Comparison of ENCODE assay signal across 8 cellular contexts in the genomic region with DNA sequence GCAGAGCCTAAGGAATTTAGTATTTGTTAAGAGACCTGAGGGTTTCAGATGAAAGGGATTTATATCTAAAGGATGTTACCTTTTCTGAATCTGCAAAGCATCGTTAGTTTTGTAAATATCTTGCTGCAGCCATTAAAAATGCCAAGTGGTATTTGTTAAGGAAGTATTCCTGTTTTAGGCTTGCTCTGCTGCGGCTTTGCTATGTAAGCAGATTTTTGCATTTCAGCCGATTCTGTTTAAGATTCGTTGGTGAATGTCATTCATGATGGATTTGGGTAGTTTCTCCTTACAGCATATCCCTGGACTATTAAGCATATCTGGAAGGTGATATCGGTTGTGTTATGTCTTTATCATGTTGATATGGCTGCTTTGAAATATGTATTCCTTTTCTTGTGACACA. TPM values are rescaled to one million over a fixed set of nuclear protein-coding genes. Genes with fewer than 3 reads are reported as not detected.
DNase-seq lines count a peak whose midpoint lies in the region; ATAC-seq, FAIRE-seq and TF ChIP-seq lines count a peak whose summit lies in the region.

No MANE protein-coding gene starts in this region.

- no peaks in the 10 kb centered on the region for H3K9me3 Mint-ChIP-seq in Caco-2 (ENCODE audit: unreplicated experiment)

- peak overlapping the region; percentile 83 for H3K9ac ChIP-seq in endothelial cell of umbilical vein (replicated peaks; ENCODE audit: extremely low read depth, insufficient read depth, low read length)

- no peak for ATAC-seq in GM19467 (IDR thresholded peaks at IDR 0.05; ENCODE audit: unreplicated experiment)

- H3K4me1 ChIP-seq in Caco-2 = 0 out of 2 replicates have a peak, but pooled peaks cover 4% of the 10 kb centered on the region
- H3K4me1 ChIP-seq in OCI-LY7 (ENCODE audit: insufficient read depth, low read length, poor library complexity, severe bottlenecking) = peaks cover 20% of the 10 kb centered on the region
- peaks cover 8% of the 10 kb centered on the region for H3K4me1 ChIP-seq in endothelial cell of umbilical vein (ENCODE audit: control insufficient read depth, extremely low read depth, insufficient read depth, low read length)
- peaks cover 13% of the 10 kb centered on the region for H3K4me1 ChIP-seq in osteoblast (ENCODE audit: insufficient read depth, low read length)

- no peaks in the 10 kb centered on the region for H3K9me1 ChIP-seq in endothelial cell of umbilical vein (replicated peaks; ENCODE audit: control insufficient read depth, extremely low read depth, insufficient read depth, low read length)

- BruUV-seq in Caco-2 (replicated peaks; lab: Mats Ljungman, UMichigan) = no TSS peak
- no TSS peak for BruUV-seq in OCI-LY7 (replicated peaks; lab: Mats Ljungman, UMichigan)
- BruUV-seq in endothelial cell of umbilical vein (replicated peaks; lab: Mats Ljungman, UMichigan) = no TSS peak

- H3K4me1 Mint-ChIP-seq in Caco-2 (ENCODE audit: low read depth, unreplicated experiment) = no peaks in the 10 kb centered on the region

- CTCF ChIA-PET in Caco-2 (lab: Charles Lee) (interaction anchor here (0.6 to 1.3 kb wide), 2 partner anchors 109 to 550 kb away, joined by 3 to 6 read pairs; no protein-coding TSS in a partner anchor), OCI-LY7 (lab: Charles Lee; ENCODE audit: unreplicated experiment) (interaction anchor here (0.6 kb wide), 1 partner anchor 1244 kb away, joined by 7 read pairs; no protein-coding TSS in a partner anchor), endothelial cell of umbilical vein (lab: Charles Lee) (no interaction called here)

- no peaks in the 10 kb centered on the region for H3K27me3 Mint-ChIP-seq in Caco-2 (ENCODE audit: insufficient read depth, unreplicated experiment)

- intact Hi-C loops in Caco-2 (cut with micrococcal nuclease; ENCODE audit: unreplicated experiment) (loop anchor here (10.0 kb wide), 1 partner anchor 480 kb away; a partner anchor contains a TSS), OCI-LY7 (cut with micrococcal nuclease; ENCODE audit: unreplicated experiment) (no loop called here), endothelial cell of umbilical vein (cut with micrococcal nuclease) (loop anchor here (10.0 kb wide), 1 partner anchor 340 kb away; a partner anchor contains a TSS)

- peak overlapping the region; percentile 98 for H3K4me3 Mint-ChIP-seq in Caco-2 (ENCODE audit: unreplicated experiment)

- H3K9me2 ChIP-seq in OCI-LY7 (ENCODE audit: insufficient read depth, low read length) = no peaks in the 10 kb centered on the region

- H2AFZ ChIP-seq in OCI-LY7 (ENCODE audit: low read length) = no peak overlapping the region
- no peak overlapping the region for H2AFZ ChIP-seq in endothelial cell of umbilical vein (ENCODE audit: low read depth, low read length)
- H2AFZ ChIP-seq in osteoblast (ENCODE audit: low read length) = no peak overlapping the region

- FAIRE-seq in endothelial cell of umbilical vein (lab: Jason Lieb, UNC) = no peak

- POLR2A ChIA-PET in Caco-2 (lab: Charles Lee) = interaction anchor here (0.6 to 2.3 kb wide), 3 partner anchors 34 to 70 kb away, joined by 3 to 21 read pairs (median 5); a partner anchor contains a TSS
- POLR2A ChIA-PET in OCI-LY7 (lab: Charles Lee) = interaction anchor here (0.6 to 0.9 kb wide), 3 partner anchors 69 to 273 kb away, joined by 3 read pairs; no protein-coding TSS in a partner anchor
- POLR2A ChIA-PET in endothelial cell of umbilical vein (lab: Charles Lee) = interaction anchor here (0.6 kb wide), 1 partner anchor 1342 kb away, joined by 3 read pairs; no protein-coding TSS in a partner anchor

- peaks cover 26% of the 10 kb centered on the region for H3K36me3 Mint-ChIP-seq in Caco-2 (ENCODE audit: insufficient read depth, unreplicated experiment)

- no peaks in the 10 kb centered on the region for H3K27me3 ChIP-seq in Caco-2 (replicated peaks; ENCODE audit: control insufficient read depth, insufficient read depth, low read length)
- H3K27me3 ChIP-seq in endothelial cell of umbilical vein (ENCODE audit: control insufficient read depth in 2 of 2, insufficient read depth in 2 of 2, low read length in 2 of 2) = no peaks in the 10 kb centered on the region
- H3K27me3 ChIP-seq in osteoblast (ENCODE audit: insufficient read depth, low read length) = no peaks in the 10 kb centered on the region

- dilution Hi-C loops in endothelial cell of umbilical vein (cut with MboI; ENCODE audit: extremely low pct_ligation_motif_present, low sequenced_read_pairs) = no loop called here

- peak overlapping the region; percentile 56 for H3K27ac ChIP-seq in OCI-LY7 (ENCODE audit: low read depth, low read length, poor library complexity, severe bottlenecking)
- no peak overlapping the region for H3K27ac ChIP-seq in endothelial cell of umbilical vein (ENCODE audit: insufficient read depth, low read depth, low read length)
- peak overlapping the region; percentile 88 for H3K27ac ChIP-seq in osteoblast (ENCODE audit: low read depth, low read length)

- peaks cover 57% of the 10 kb centered on the region for H3K79me2 ChIP-seq in OCI-LY7 (ENCODE audit: insufficient read depth, low read depth, low read length)
- peaks cover 59% of the 10 kb centered on the region for H3K79me2 ChIP-seq in endothelial cell of umbilical vein (ENCODE audit: control insufficient read depth, insufficient read depth, low read length)
- H3K79me2 ChIP-seq in osteoblast (ENCODE audit: insufficient read depth, low read length) = peaks cover 59% of the 10 kb centered on the region

- peak overlapping the region; percentile 97 for H3K27ac Mint-ChIP-seq in Caco-2 (ENCODE audit: unreplicated experiment)

- H3K4me3 ChIP-seq in Caco-2 (ENCODE audit: low read depth, low read length) = peak overlapping the region; percentile 65
- peak overlapping the region; percentile 89 for H3K4me3 ChIP-seq in OCI-LY7 (ENCODE audit: low read depth, low read length, poor library complexity, severe bottlenecking)
- peak overlapping the region; percentile 41 to 96 (median 86) for H3K4me3 ChIP-seq in endothelial cell of umbilical vein (replicated peaks in 1 of 3; ENCODE audit: insufficient read depth in 1 of 3, low read depth in 1 of 3, low read length in 3 of 3)
- peak overlapping the region; percentile 88 for H3K4me3 ChIP-seq in osteoblast (ENCODE audit: insufficient read depth, low read length)

- TF ChIP-seq CTCF in Caco-2 (IDR thresholded peaks at IDR 0.05; ENCODE audit: insufficient read depth in 1 of 2, low read depth in 1 of 2, low read length in 1 of 2, severe bottlenecking in 1 of 2, unreplicated experiment in 1 of 2) (no peak), OCI-LY7 (conservative IDR thresholded peaks at IDR 0.05; ENCODE audit: low read length) (no peak), endothelial cell of umbilical vein (IDR thresholded peaks at IDR 0.05; ENCODE audit: extremely low read depth in 1 of 2, insufficient read depth in 1 of 2, low read depth in 1 of 2, low read length in 2 of 2) (no peak), osteoblast (IDR thresholded peaks at IDR 0.05; ENCODE audit: extremely low read depth, low read depth, low read length) (no peak)

- H3K9me3 ChIP-seq in Caco-2 (no peaks in the 10 kb centered on the region), OCI-LY7 (ENCODE audit: low read length) (no peaks in the 10 kb centered on the region), endothelial cell of umbilical vein (replicated peaks; ENCODE audit: control insufficient read depth, insufficient read depth, low read length) (no peaks in the 10 kb centered on the region), osteoblast (ENCODE audit: low read depth, low read length) (no peaks in the 10 kb centered on the region)

- H3K4me2 ChIP-seq in OCI-LY7 (ENCODE audit: low read length) (peak overlapping the region; percentile 70), endothelial cell of umbilical vein (ENCODE audit: insufficient read depth, low read length) (peak overlapping the region; percentile 100), osteoblast (ENCODE audit: insufficient read depth, low read length) (peak overlapping the region; percentile 98)

- no peaks in the 10 kb centered on the region; the same call in 1 of the 2 replicates for H3K36me3 ChIP-seq in Caco-2 (ENCODE audit: control insufficient read depth, insufficient read depth, low read length)
- peaks cover 8% of the 10 kb centered on the region for H3K36me3 ChIP-seq in OCI-LY7 (ENCODE audit: insufficient read depth, low read length)
- no peaks in the 10 kb centered on the region for H3K36me3 ChIP-seq in endothelial cell of umbilical vein (ENCODE audit: control insufficient read depth in 2 of 2, extremely low read depth in 1 of 2, insufficient read depth in 2 of 2, low read length in 2 of 2)
- H3K36me3 ChIP-seq in osteoblast (ENCODE audit: insufficient read depth, low read length) = peaks cover 5% of the 10 kb centered on the region

- DNase-seq in Caco-2 = no peak
- DNase-seq in OCI-LY7 (ENCODE audit: low spot score) = no peak
- no peak for DNase-seq in endothelial cell of umbilical vein (ENCODE audit: low read depth, low spot score)
- no peak for DNase-seq in osteoblast (ENCODE audit: insufficient read length, low spot score, missing footprints)
- no peak for DNase-seq in stimulated activated naive CD4-positive, alpha-beta T cell treated with Interleukin-2 at 50 U/mL for 16 hours (lab: John Stamatoyannopoulos, UW)
- no peak for DNase-seq in anterior cingulate cortex (lab: John Stamatoyannopoulos, UW)
- no peak for DNase-seq in occipital lobe (lab: John Stamatoyannopoulos, UW)

- no peak for TF ChIP-seq POLR2A in endothelial cell of umbilical vein (IDR thresholded peaks at IDR 0.05; ENCODE audit: low read depth, low read length)

- H4K20me1 ChIP-seq in OCI-LY7 (ENCODE audit: insufficient read depth, low read length) (peaks cover 6% of the 10 kb centered on the region), endothelial cell of umbilical vein (replicated peaks; ENCODE audit: control insufficient read depth, extremely low read depth, insufficient read depth, low read length) (no peaks in the 10 kb centered on the region), osteoblast (ENCODE audit: insufficient read depth, low read length) (peaks cover 18% of the 10 kb centered on the region)

TF ChIP-seq in endothelial cell of umbilical vein, 7 proteins besides CTCF, POLR2A, EP300 and RAD21 (continues in another document):
- TF ChIP-seq JUN (IDR thresholded peaks at IDR 0.05; ENCODE audit: borderline replicate concordance, insufficient read depth, insufficient read length, low read depth) = no peak
- TF ChIP-seq MYC (IDR thresholded peaks at IDR 0.05; ENCODE audit: low read depth, low read length) = no peak

RNA-seq across cellular contexts. Expression of a gene that starts 1.0 kb away (rescaled TPM):
- total RNA-seq in Caco-2 (2022) (46.7 and 56.2 TPM in 2 replicates), OCI-LY7 (2022) (43.8 and 44.2 TPM in 2 replicates), endothelial cell of umbilical vein (44.8 and 47.0 TPM in 2 replicates), osteoblast (53.0 and 61.2 TPM in 2 replicates), occipital lobe (30.3 TPM)
- total RNA-seq in OCI-LY7 (2014; rRNA removed; shearing (Covaris generic)) = 27.9 and 34.1 TPM in 2 replicates
- polyA plus RNA-seq in endothelial cell of umbilical vein = 14.0 and 19.0 TPM in 2 replicates
- 18.8 and 19.5 TPM in 2 replicates for polyA plus RNA-seq in endothelial cell of umbilical vein (2011; cell fraction: cytosol; rRNA removed)
- 41.3 and 52.0 TPM in 2 replicates for polyA plus RNA-seq in endothelial cell of umbilical vein (2011; cell fraction: nucleus; rRNA removed)
- 31.5 and 40.0 TPM in 2 replicates for polyA plus RNA-seq in endothelial cell of umbilical vein (2012)
- polyA minus RNA-seq in endothelial cell of umbilical vein = 40.5 and 49.0 TPM in 2 replicates
- 41.3 TPM for polyA minus RNA-seq in endothelial cell of umbilical vein (2011; cell fraction: cytosol; rRNA and poly(A)+ RNA removed)
- 51.0 and 58.8 TPM in 2 replicates for polyA minus RNA-seq in endothelial cell of umbilical vein (2011; cell fraction: nucleus; rRNA and poly(A)+ RNA removed)
